15 cellular contexts compared by ENCODE assay signal in the genomic region with DNA sequence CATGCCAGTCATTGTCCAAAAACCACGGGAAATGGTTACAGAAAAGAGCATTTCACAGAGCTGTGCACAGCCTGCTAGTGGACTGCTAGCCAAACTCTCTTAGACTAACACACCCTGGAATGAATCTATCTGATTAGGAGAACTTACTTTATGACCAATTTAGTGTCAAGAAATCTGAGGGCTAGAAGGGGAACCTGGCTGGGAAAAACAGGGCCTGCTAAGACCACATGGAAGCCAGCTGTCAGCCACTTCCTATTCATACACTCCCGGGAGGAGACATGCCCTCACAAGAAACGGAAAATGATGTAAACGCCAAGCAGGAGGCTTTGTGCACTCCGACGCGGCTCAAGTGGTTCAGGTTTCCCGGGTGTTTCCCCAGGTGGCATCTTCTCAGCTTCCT. TPM values are rescaled to one million over a fixed set of nuclear protein-coding genes. Genes with fewer than 3 reads are reported as not detected.
DNase-seq lines count a peak whose midpoint lies in the region; ATAC-seq and TF ChIP-seq lines count a peak whose summit lies in the region.
"Had no signal": no experiment of that assay in that cellular context is flagged by ENCODE, and none has a peak within 500 bp of the region (broad histone marks: within the 10 kb centered on the region; RNA-seq: fewer than 3 reads in every experiment).

No MANE protein-coding gene starts in this region.

- H3K27me3 Mint-ChIP-seq in activated naive CD8-positive, alpha-beta T cell: no peaks in the 10 kb centered on the region

- H3K4me1 ChIP-seq in heart left ventricle: peaks cover 0 to 16% (median 0%) of the 10 kb centered on the region in 12 donors
- H3K4me1 ChIP-seq in upper lobe of right lung: no peaks in the 10 kb centered on the region
- peaks cover 0 to 18% (median 6%) of the 10 kb centered on the region in 4 donors for H3K4me1 ChIP-seq in stomach
- H3K4me1 ChIP-seq: Caco-2, testis had no signal

- ATAC-seq in heart left ventricle (peak in 3 of 4 donors; percentile 39 to 65 (median 42)), upper lobe of right lung (peak; percentile 85), GM19035 (IDR thresholded peaks at IDR 0.05; ENCODE audit: unreplicated experiment) (no peak)
- no peak for ATAC-seq in stimulated activated effector memory CD8-positive, alpha-beta T cell treated with anti-CD3 and anti-CD28 coated beads, Interleukin-12 subunit alpha, Interleukin-12 subunit beta, amount 100 ng/mL, for 72 hours
- ATAC-seq: GM23338, SK-N-SH treated with all-trans-retinoic acid at 6 μM for 48 hours had no signal

- TF ChIP-seq POLR2A in heart left ventricle (IDR thresholded peaks at IDR 0.05) (no peak), stomach (IDR thresholded peaks at IDR 0.05) (no peak)

- no peaks in the 10 kb centered on the region for H3K9me3 Mint-ChIP-seq in activated naive CD8-positive, alpha-beta T cell (ENCODE audit: low read depth)
- H3K9me3 Mint-ChIP-seq in stimulated activated effector memory CD8-positive, alpha-beta T cell treated with anti-CD3 and anti-CD28 coated beads, Interleukin-12 subunit alpha, Interleukin-12 subunit beta, amount 100 ng/mL, for 72 hours: peaks cover 3% of the 10 kb centered on the region
- H3K9me3 Mint-ChIP-seq: GM23338 had no signal

- peaks cover 45% of the 10 kb centered on the region for H3K4me1 Mint-ChIP-seq in activated naive CD8-positive, alpha-beta T cell (ENCODE audit: low read depth)
- H3K4me1 Mint-ChIP-seq in stimulated activated effector memory CD8-positive, alpha-beta T cell treated with anti-CD3 and anti-CD28 coated beads, Interleukin-12 subunit alpha, Interleukin-12 subunit beta, amount 100 ng/mL, for 72 hours: peaks cover 6% of the 10 kb centered on the region
- H3K4me1 Mint-ChIP-seq: GM23338 had no signal

- H3K9me3 ChIP-seq in heart left ventricle (peaks cover 0 to 5% (median 0%) of the 10 kb centered on the region in 12 donors), upper lobe of right lung (no peaks in the 10 kb centered on the region), stomach (no peaks in the 10 kb centered on the region)
- H3K9me3 ChIP-seq: Caco-2, testis had no signal

- peaks cover 7% of the 10 kb centered on the region for H3K36me3 Mint-ChIP-seq in activated naive CD8-positive, alpha-beta T cell
- H3K36me3 Mint-ChIP-seq in stimulated activated effector memory CD8-positive, alpha-beta T cell treated with anti-CD3 and anti-CD28 coated beads, Interleukin-12 subunit alpha, Interleukin-12 subunit beta, amount 100 ng/mL, for 72 hours: no peaks in the 10 kb centered on the region

- H3K36me3 ChIP-seq in heart left ventricle: no peaks in the 10 kb centered on the region
- no peaks in the 10 kb centered on the region for H3K36me3 ChIP-seq in upper lobe of right lung
- no peaks in the 10 kb centered on the region for H3K36me3 ChIP-seq in stomach

- H3K27ac Mint-ChIP-seq in activated naive CD8-positive, alpha-beta T cell: no peak overlapping the region
- H3K27ac Mint-ChIP-seq in stimulated activated effector memory CD8-positive, alpha-beta T cell treated with anti-CD3 and anti-CD28 coated beads, Interleukin-12 subunit alpha, Interleukin-12 subunit beta, amount 100 ng/mL, for 72 hours: no peak overlapping the region
- H3K27ac Mint-ChIP-seq: GM23338 had no signal

- TF ChIP-seq EP300 in stomach (IDR thresholded peaks at IDR 0.05): no peak

- H3K27ac ChIP-seq in heart left ventricle (peak overlapping the region in 1 of 12 donors; percentile 14), upper lobe of right lung (no peak overlapping the region), stomach (no peak overlapping the region)
- H3K27ac ChIP-seq: testis had no signal

- intact Hi-C loops in heart left ventricle (cut with DNase I): loop anchor here in 5 of 10 donors (10.0 kb wide), 4 partner anchors 503 to 803 kb away; a partner anchor contains a TSS
- intact Hi-C loops in upper lobe of right lung (cut with DNase I): no loop called here
- intact Hi-C loops in stomach (cut with DNase I; ENCODE audit: low total_unique reads): loop anchor here (5.0 kb wide), 1 partner anchor 139 kb away; no protein-coding TSS in a partner anchor

- DNase-seq in stimulated activated CD4-positive, alpha-beta T cell treated with anti-CD3 and anti-CD28 coated beads, Interleukin-15, amount 100 ng/mL, for 24 hours: peak; percentile 7
- no peak for DNase-seq in stimulated activated CD4-positive, alpha-beta T cell treated with anti-CD3 and anti-CD28 coated beads, Interleukin-2, amount 100 ng/mL, for 24 hours
- DNase-seq in heart left ventricle (peak in 2 of 5 donors; percentile 10 to 22), upper lobe of right lung (no peak), stomach (no peak)
- no peak for DNase-seq in stimulated activated effector memory CD8-positive, alpha-beta T cell treated with anti-CD3 and anti-CD28 coated beads, Interleukin-12 subunit alpha, Interleukin-12 subunit beta, amount 100 ng/mL, for 72 hours (ENCODE audit: low spot score in 2 of 2)
- DNase-seq: Caco-2, hypothalamus, naive B cell, NCI-H2029 treated with DMSO at 0.1 percent for 48 hours, testis had no signal

- WGBS in heart left ventricle, 4 donors: 29 to 56% (median 46%) methylated on average over 8 of the region's 8 CpGs
- WGBS in stomach, 5 donors: 51 to 70% (median 59%) methylated on average over 8 of the region's 8 CpGs

- H3K27me3 ChIP-seq in heart left ventricle (no peaks in the 10 kb centered on the region), upper lobe of right lung (peaks cover 4% of the 10 kb centered on the region), stomach (no peaks in the 10 kb centered on the region)
- H3K27me3 ChIP-seq: testis had no signal

- peak overlapping the region; percentile 36 for H3K4me3 Mint-ChIP-seq in activated naive CD8-positive, alpha-beta T cell
- H3K4me3 Mint-ChIP-seq in stimulated activated effector memory CD8-positive, alpha-beta T cell treated with anti-CD3 and anti-CD28 coated beads, Interleukin-12 subunit alpha, Interleukin-12 subunit beta, amount 100 ng/mL, for 72 hours: no peak overlapping the region
- H3K4me3 Mint-ChIP-seq: GM23338, naive B cell had no signal

- H3K4me3 ChIP-seq in heart left ventricle (no peak overlapping the region), upper lobe of right lung (no peak overlapping the region), stomach (no peak overlapping the region)
- H3K4me3 ChIP-seq: GM23338, testis had no signal

- TF ChIP-seq CTCF in heart left ventricle (IDR thresholded peaks at IDR 0.05): no peak
- no peak for TF ChIP-seq CTCF in upper lobe of right lung (IDR thresholded peaks at IDR 0.05)
- no peak for TF ChIP-seq CTCF in stomach (IDR thresholded peaks at IDR 0.05)

RNA-seq across cellular contexts. Expression of a gene that starts 54.8 kb away (rescaled TPM):
- 10 to 100 TPM in 8 of 9 donors, 1 to 10 TPM in 1; 8.9 to 18.6 (median 15.5) TPM for total RNA-seq in heart left ventricle
- 1 to 10 TPM; 3.1 to 6.3 TPM for polyA plus RNA-seq in heart left ventricle
- total RNA-seq in upper lobe of right lung: 36.8 TPM
- 10 to 100 TPM; 11.2 to 42.0 (median 27.2) TPM for total RNA-seq in stomach
- polyA plus RNA-seq in stomach: 1 to 10 TPM; 6.0 to 9.9 (median 6.7) TPM

Comparison
In these comparisons a context has a peak if more than half of its experiments do, and no peak if none do; other contexts are left out.
1. ATAC-seq: peak in heart left ventricle (3 of 4) and upper lobe of right lung (single experiment); none in GM19035 (single experiment) and stimulated activated effector memory CD8-positive, alpha-beta T cell treated with anti-CD3 and anti-CD28 coated beads, Interleukin-12 subunit alpha, Interleukin-12 subunit beta, amount 100 ng/mL, for 72 hours (single experiment).